ENCODE assay signal across 19 cellular contexts in the genomic region with DNA sequence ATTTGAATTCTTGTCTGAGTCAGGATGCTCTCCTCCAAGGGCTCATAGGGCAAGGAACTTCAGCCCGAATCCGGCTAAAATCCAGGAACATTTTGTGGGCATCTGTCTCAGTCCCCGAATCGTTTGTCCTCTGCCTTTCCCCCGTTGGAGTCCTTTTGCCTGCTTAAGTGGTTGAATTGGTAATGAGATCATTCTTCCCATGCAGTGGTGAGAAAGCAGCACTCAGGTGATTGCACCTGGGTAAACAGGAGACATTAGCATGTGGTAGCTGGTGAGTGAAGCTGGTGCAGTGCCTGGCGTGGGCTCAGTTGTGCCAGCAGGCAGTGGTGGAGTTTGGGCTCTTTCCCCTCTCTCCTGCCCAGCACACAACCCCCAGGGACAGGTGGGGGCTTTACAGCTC.
DNase-seq lines count a peak whose midpoint lies in the region; ATAC-seq and TF ChIP-seq lines count a peak whose summit lies in the region.
"Had no signal": no experiment of that assay in that cellular context is flagged by ENCODE, and none has a peak within 500 bp of the region (broad histone marks: within the 10 kb centered on the region; RNA-seq: fewer than 3 reads in every experiment).

No MANE protein-coding gene starts in this region.

- H3K4me1 Mint-ChIP-seq in activated CD4-positive, alpha-beta T cell treated with anti-CD3 and anti-CD28 coated beads, Interleukin-2, amount 10 ng/mL, durations not matched to agents 7 days and 5 days, result peaks cover 8% of the 10 kb centered on the region
- H3K4me1 Mint-ChIP-seq in effector memory CD8-positive, alpha-beta T cell (ENCODE audit: low read depth in 2 of 2), result no peaks in the 10 kb centered on the region
- H3K4me1 Mint-ChIP-seq: central memory CD8-positive, alpha-beta T cell; T-cell had no signal

- H3K36me3 ChIP-seq in heart left ventricle (no peaks in the 10 kb centered on the region), iPS-15b (ENCODE audit: control insufficient read depth, insufficient read depth, low read length) (no peaks in the 10 kb centered on the region), tibial artery (no peaks in the 10 kb centered on the region)

- peaks cover 0 to 39% (median 7%) of the 10 kb centered on the region in 12 donors for H3K4me1 ChIP-seq in heart left ventricle
- peaks cover 10% of the 10 kb centered on the region for H3K4me1 ChIP-seq in iPS-15b (ENCODE audit: control insufficient read depth, insufficient read depth, low read length)
- peaks cover 0 to 50% (median 17%) of the 10 kb centered on the region in 4 donors for H3K4me1 ChIP-seq in tibial artery

- H3K27me3 ChIP-seq in heart left ventricle (no peaks in the 10 kb centered on the region), iPS-15b (ENCODE audit: control insufficient read depth, insufficient read depth, low read length) (no peaks in the 10 kb centered on the region), tibial artery (no peaks in the 10 kb centered on the region)

- TF ChIP-seq CTCF in heart left ventricle (IDR thresholded peaks at IDR 0.05), result no peak
- TF ChIP-seq CTCF in tibial artery (IDR thresholded peaks at IDR 0.05), result no peak

- intact Hi-C loops in heart left ventricle (cut with DNase I) (loop anchor here in 5 of 10 donors (10.0 kb wide), 3 partner anchors 58 to 88 kb away; a partner anchor contains a TSS), Right ventricle myocardium superior (cut with DNase I) (no loop called here), tibial artery (cut with DNase I; ENCODE audit: low total_unique reads) (no loop called here)

- H3K9me3 Mint-ChIP-seq in activated CD4-positive, alpha-beta T cell treated with anti-CD3 and anti-CD28 coated beads, Interleukin-2, amount 10 ng/mL, durations not matched to agents 7 days and 5 days, result no peaks in the 10 kb centered on the region
- H3K9me3 Mint-ChIP-seq in effector memory CD8-positive, alpha-beta T cell, result no peaks in the 10 kb centered on the region
- H3K9me3 Mint-ChIP-seq: activated naive CD8-positive, alpha-beta T cell treated with anti-CD3 and anti-CD28 coated beads, Interleukin-2, amount 10 ng/mL, durations not matched to agents 7 days and 5 days; CD8-positive, alpha-beta T cell; central memory CD8-positive, alpha-beta T cell; neural crest cell; T-cell had no signal

- no peak for ATAC-seq in heart left ventricle
- ATAC-seq in Right ventricle myocardium superior (ENCODE audit: poor library complexity), result no peak
- ATAC-seq in effector memory CD8-positive, alpha-beta T cell (replicated peaks), result no peak
- ATAC-seq: CD8-positive, alpha-beta T cell; T-cell had no signal

- H3K4me3 ChIP-seq in heart left ventricle (no peak overlapping the region), iPS-15b (ENCODE audit: low read depth, low read length) (peak overlapping the region; percentile 37), tibial artery (no peak overlapping the region)

- no peaks in the 10 kb centered on the region for H3K27me3 Mint-ChIP-seq in activated CD4-positive, alpha-beta T cell treated with anti-CD3 and anti-CD28 coated beads, Interleukin-2, amount 10 ng/mL, durations not matched to agents 7 days and 5 days
- H3K27me3 Mint-ChIP-seq in effector memory CD8-positive, alpha-beta T cell, result no peaks in the 10 kb centered on the region
- H3K27me3 Mint-ChIP-seq: central memory CD8-positive, alpha-beta T cell had no signal

- CTCF ChIA-PET in activated CD4-positive, alpha-beta T cell treated with anti-CD3 and anti-CD28 coated beads, Interleukin-2, amount 10 ng/mL, durations not matched to agents 7 days and 5 days (lab: Charles Lee), result interaction anchor here (1.9 kb wide), 1 partner anchor 12 kb away, joined by 5 read pairs; no protein-coding TSS in a partner anchor

- POLR2A ChIA-PET in activated CD4-positive, alpha-beta T cell treated with anti-CD3 and anti-CD28 coated beads, Interleukin-2, amount 10 ng/mL, durations not matched to agents 7 days and 5 days (lab: Charles Lee), result no interaction called here

- DNase-seq in heart left ventricle (no peak), Right ventricle myocardium superior (no peak), NCI-H774 (lab: John Stamatoyannopoulos, UW) (peak; percentile 39), tibial artery (no peak), NCI-H526 treated with DMSO at 0.1 percent for 48 hours (lab: John Stamatoyannopoulos, UW) (no peak)
- no peak for DNase-seq in activated CD4-positive, alpha-beta T cell treated with anti-CD3 and anti-CD28 coated beads, Interleukin-2, amount 10 ng/mL, durations not matched to agents 7 days and 5 days
- no peak for DNase-seq in effector memory CD8-positive, alpha-beta T cell
- DNase-seq: activated naive CD8-positive, alpha-beta T cell treated with anti-CD3 and anti-CD28 coated beads, Interleukin-2, amount 10 ng/mL, durations not matched to agents 7 days and 5 days; CD8-positive, alpha-beta T cell; glutamatergic neuron; IMR-90; NCI-H1048; stimulated activated naive CD4-positive, alpha-beta T cell; T-cell had no signal

- H3K4me3 Mint-ChIP-seq in activated CD4-positive, alpha-beta T cell treated with anti-CD3 and anti-CD28 coated beads, Interleukin-2, amount 10 ng/mL, durations not matched to agents 7 days and 5 days, result no peak overlapping the region
- H3K4me3 Mint-ChIP-seq in effector memory CD8-positive, alpha-beta T cell, result no peak overlapping the region
- H3K4me3 Mint-ChIP-seq: activated naive CD8-positive, alpha-beta T cell treated with anti-CD3 and anti-CD28 coated beads, Interleukin-2, amount 10 ng/mL, durations not matched to agents 7 days and 5 days; CD8-positive, alpha-beta T cell; central memory CD8-positive, alpha-beta T cell; neural crest cell; T-cell had no signal

- H3K9ac ChIP-seq in iPS-15b (ENCODE audit: low read depth, low read length), result no peak overlapping the region

- no peaks in the 10 kb centered on the region for H3K9me3 ChIP-seq in heart left ventricle
- peaks cover 3% of the 10 kb centered on the region for H3K9me3 ChIP-seq in iPS-15b (ENCODE audit: control insufficient read depth, insufficient read depth, low read length)
- H3K9me3 ChIP-seq in tibial artery, result no peaks in the 10 kb centered on the region

- H3K27ac Mint-ChIP-seq in activated CD4-positive, alpha-beta T cell treated with anti-CD3 and anti-CD28 coated beads, Interleukin-2, amount 10 ng/mL, durations not matched to agents 7 days and 5 days, result no peak overlapping the region
- no peak overlapping the region for H3K27ac Mint-ChIP-seq in effector memory CD8-positive, alpha-beta T cell
- H3K27ac Mint-ChIP-seq: activated naive CD8-positive, alpha-beta T cell treated with anti-CD3 and anti-CD28 coated beads, Interleukin-2, amount 10 ng/mL, durations not matched to agents 7 days and 5 days; CD8-positive, alpha-beta T cell; T-cell had no signal

- 56 to 63% (median 59%) methylated on average over 5 to 6 of the region's 6 CpGs for WGBS in heart left ventricle, 4 donors

- TF ChIP-seq POLR2A in heart left ventricle (IDR thresholded peaks at IDR 0.05), result no peak

- H3K27ac ChIP-seq in heart left ventricle (peak overlapping the region in 10 of 12 donors; percentile 23 to 82 (median 70)), tibial artery (peak overlapping the region; percentile 82 to 85)
- H3K27ac ChIP-seq: epithelial cell of prostate, RWPE1 had no signal

- H3K36me3 Mint-ChIP-seq in activated CD4-positive, alpha-beta T cell treated with anti-CD3 and anti-CD28 coated beads, Interleukin-2, amount 10 ng/mL, durations not matched to agents 7 days and 5 days (ENCODE audit: low read depth), result no peaks in the 10 kb centered on the region
- no peaks in the 10 kb centered on the region for H3K36me3 Mint-ChIP-seq in effector memory CD8-positive, alpha-beta T cell (ENCODE audit: insufficient read depth)
- H3K36me3 Mint-ChIP-seq: activated naive CD8-positive, alpha-beta T cell treated with anti-CD3 and anti-CD28 coated beads, Interleukin-2, amount 10 ng/mL, durations not matched to agents 7 days and 5 days; CD8-positive, alpha-beta T cell; T-cell had no signal
